In the genomic region with DNA sequence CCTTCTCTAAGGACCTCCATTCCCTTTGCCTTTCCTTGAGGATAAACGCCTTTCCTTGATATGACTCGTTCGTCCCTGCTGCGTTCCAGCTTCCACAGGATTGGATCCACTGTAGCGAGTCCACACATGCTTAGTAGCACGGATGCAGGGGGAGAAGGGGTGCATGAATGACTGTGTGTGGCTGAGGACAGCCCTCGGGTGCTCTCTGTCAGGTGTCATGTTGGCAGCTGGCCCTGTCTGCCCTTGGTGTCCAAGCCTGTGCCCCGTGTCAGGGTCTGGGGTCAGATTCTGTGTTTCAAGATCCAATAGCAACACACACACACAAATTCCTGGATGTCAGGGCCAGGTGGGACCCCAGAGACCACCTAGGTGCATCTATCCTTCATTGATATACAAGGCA, we compare ENCODE assay signal across 23 cellular contexts. TPM values are rescaled to one million over a fixed set of nuclear protein-coding genes. Genes with fewer than 3 reads are reported as not detected.
DNase-seq lines count a peak whose midpoint lies in the region; ATAC-seq and TF ChIP-seq lines count a peak whose summit lies in the region.
"Had no signal": no experiment of that assay in that cellular context is flagged by ENCODE, and none has a peak within 500 bp of the region (broad histone marks: within the 10 kb centered on the region; RNA-seq: fewer than 3 reads in every experiment).

No MANE protein-coding gene starts in this region.

- H3K36me3 Mint-ChIP-seq in activated naive CD4-positive, alpha-beta T cell treated with anti-CD3 and anti-CD28 coated beads, Interleukin-2, amount 10 ng/mL, durations not matched to agents 7 days and 5 days: no peaks in the 10 kb centered on the region
- H3K36me3 Mint-ChIP-seq in MCF 10A (ENCODE audit: insufficient read depth, unreplicated experiment): no peaks in the 10 kb centered on the region
- H3K36me3 Mint-ChIP-seq in glutamatergic neuron (ENCODE audit: unreplicated experiment): no peaks in the 10 kb centered on the region
- H3K36me3 Mint-ChIP-seq: activated CD8-positive, alpha-beta memory T cell treated with anti-CD3 and anti-CD28 coated beads, Interleukin-2, amount 10 ng/mL, durations not matched to agents 7 days and 5 days; activated naive CD4-positive, alpha-beta T cell treated with anti-CD3 and anti-CD28 coated beads, Interleukin-2, amount 50 U/mL, for 72 hours had no signal

- POLR2A ChIA-PET in MCF 10A (lab: Yijun Ruan, JAX): interaction anchor here (0.7 to 2.6 kb wide), 6 partner anchors 17 to 315 kb away, joined by 3 to 16 read pairs (median 6); a partner anchor contains a TSS

- CTCF ChIA-PET in activated naive CD4-positive, alpha-beta T cell treated with anti-CD3 and anti-CD28 coated beads, Interleukin-2, amount 10 ng/mL, durations not matched to agents 7 days and 5 days (lab: Charles Lee): interaction anchor here (0.9 to 4.3 kb wide), 2 partner anchors 12 to 52 kb away, joined by 3 to 23 read pairs; no protein-coding TSS in a partner anchor
- CTCF ChIA-PET in MCF 10A (lab: Yijun Ruan, JAX): interaction anchor here (0.6 to 2.4 kb wide), 6 partner anchors 10 to 141 kb away, joined by 3 to 13 read pairs (median 3); no protein-coding TSS in a partner anchor

- peak; percentile 1 for DNase-seq in activated naive CD4-positive, alpha-beta T cell treated with anti-CD3 and anti-CD28 coated beads, Interleukin-2, amount 50 U/mL, for 16 hours
- DNase-seq in activated naive CD4-positive, alpha-beta T cell treated with anti-CD3 and anti-CD28 coated beads, Interleukin-2, amount 10 ng/mL, durations not matched to agents 7 days and 5 days: no peak
- DNase-seq in MCF 10A (ENCODE audit: unreplicated experiment): peak; percentile 68
- peak; percentile 11 for DNase-seq in glutamatergic neuron
- DNase-seq in NCI-H748 treated with DMSO at 0.1 percent for 48 hours (lab: John Stamatoyannopoulos, UW): no peak
- DNase-seq: activated CD4-positive, alpha-beta T cell treated with anti-CD3 and anti-CD28 coated beads for 48 hours; activated CD8-positive, alpha-beta memory T cell treated with anti-CD3 and anti-CD28 coated beads, Interleukin-2, amount 10 ng/mL, durations not matched to agents 7 days and 5 days; DND-41; islet precursor cell; NCI-H146; NCI-H526 treated with DMSO at 0.1 percent for 48 hours; trophoblast cell had no signal

- no peak overlapping the region for H3K4me3 Mint-ChIP-seq in activated naive CD4-positive, alpha-beta T cell treated with anti-CD3 and anti-CD28 coated beads, Interleukin-2, amount 10 ng/mL, durations not matched to agents 7 days and 5 days
- no peak overlapping the region for H3K4me3 Mint-ChIP-seq in MCF 10A (ENCODE audit: unreplicated experiment)
- H3K4me3 Mint-ChIP-seq in glutamatergic neuron (ENCODE audit: unreplicated experiment): no peak overlapping the region
- H3K4me3 Mint-ChIP-seq: activated CD8-positive, alpha-beta memory T cell treated with anti-CD3 and anti-CD28 coated beads, Interleukin-2, amount 10 ng/mL, durations not matched to agents 7 days and 5 days; T-helper 1 cell treated with Interleukin-12 subunit alpha and Interleukin-12 subunit beta and Interleukin-4 antibody, amounts not matched to agents 30 μg/mL and 1 μg/mL, for 36 hours had no signal

- H3K27ac ChIP-seq in skin epidermis: peak overlapping the region in 12 of 21 experiments; percentile 9 to 85 (median 62)
- H3K27ac ChIP-seq: KMS-11, prostate gland, SK-N-MC had no signal

- no peak for TF ChIP-seq CTCF in MCF 10A (IDR thresholded peaks at IDR 0.05; ENCODE audit: unreplicated experiment)
- no peak for TF ChIP-seq CTCF in glutamatergic neuron (IDR thresholded peaks at IDR 0.05; ENCODE audit: partially characterized antibody, unreplicated experiment)

- H3K9me3 Mint-ChIP-seq in activated naive CD4-positive, alpha-beta T cell treated with anti-CD3 and anti-CD28 coated beads, Interleukin-2, amount 10 ng/mL, durations not matched to agents 7 days and 5 days: no peaks in the 10 kb centered on the region
- H3K9me3 Mint-ChIP-seq in MCF 10A (ENCODE audit: unreplicated experiment) (no peaks in the 10 kb centered on the region), glutamatergic neuron (ENCODE audit: unreplicated experiment) (peaks cover 2% of the 10 kb centered on the region)
- H3K9me3 Mint-ChIP-seq: activated naive CD4-positive, alpha-beta T cell treated with anti-CD3 and anti-CD28 coated beads, Interleukin-2, amount 50 U/mL, for 72 hours; T-helper 1 cell treated with Interleukin-12 subunit alpha and Interleukin-12 subunit beta and Interleukin-4 antibody, amounts not matched to agents 30 μg/mL and 1 μg/mL, for 36 hours had no signal

- no peaks in the 10 kb centered on the region for H3K4me1 Mint-ChIP-seq in activated naive CD4-positive, alpha-beta T cell treated with anti-CD3 and anti-CD28 coated beads, Interleukin-2, amount 10 ng/mL, durations not matched to agents 7 days and 5 days
- H3K4me1 Mint-ChIP-seq in MCF 10A (ENCODE audit: insufficient read depth, unreplicated experiment) (peaks cover 69% of the 10 kb centered on the region), glutamatergic neuron (ENCODE audit: low read depth, unreplicated experiment) (no peaks in the 10 kb centered on the region)
- H3K4me1 Mint-ChIP-seq: activated CD8-positive, alpha-beta memory T cell treated with anti-CD3 and anti-CD28 coated beads, Interleukin-2, amount 10 ng/mL, durations not matched to agents 7 days and 5 days had no signal

- no peak overlapping the region for H3K4me3 ChIP-seq in skin epidermis
- H3K4me3 ChIP-seq: HAP-1, lung, prostate gland, SK-N-MC had no signal

- H3K27ac Mint-ChIP-seq in activated naive CD4-positive, alpha-beta T cell treated with anti-CD3 and anti-CD28 coated beads, Interleukin-2, amount 10 ng/mL, durations not matched to agents 7 days and 5 days: no peak overlapping the region
- peak overlapping the region; percentile 89 for H3K27ac Mint-ChIP-seq in MCF 10A (ENCODE audit: low read depth, unreplicated experiment)
- no peak overlapping the region for H3K27ac Mint-ChIP-seq in glutamatergic neuron (ENCODE audit: unreplicated experiment)
- H3K27ac Mint-ChIP-seq: activated CD8-positive, alpha-beta memory T cell treated with anti-CD3 and anti-CD28 coated beads, Interleukin-2, amount 10 ng/mL, durations not matched to agents 7 days and 5 days; activated naive CD4-positive, alpha-beta T cell treated with anti-CD3 and anti-CD28 coated beads, Interleukin-2, amount 50 U/mL, for 72 hours; T-helper 1 cell treated with Interleukin-12 subunit alpha and Interleukin-12 subunit beta and Interleukin-4 antibody, amounts not matched to agents 30 μg/mL and 1 μg/mL, for 36 hours had no signal

- intact Hi-C loops in MCF 10A (cut with micrococcal nuclease): no loop called here

- no peak for ATAC-seq in GM21717 (IDR thresholded peaks at IDR 0.05; ENCODE audit: unreplicated experiment)
- ATAC-seq in GM18511 (IDR thresholded peaks at IDR 0.05; ENCODE audit: unreplicated experiment): no peak
- ATAC-seq: activated CD8-positive, alpha-beta memory T cell treated with anti-CD3 and anti-CD28 coated beads, Interleukin-2, amount 10 ng/mL, durations not matched to agents 7 days and 5 days; activated naive CD4-positive, alpha-beta T cell treated with anti-CD3 and anti-CD28 coated beads, Interleukin-2, amount 50 U/mL, for 72 hours had no signal

- H3K27me3 Mint-ChIP-seq in activated naive CD4-positive, alpha-beta T cell treated with anti-CD3 and anti-CD28 coated beads, Interleukin-2, amount 10 ng/mL, durations not matched to agents 7 days and 5 days: peaks cover 76% of the 10 kb centered on the region
- H3K27me3 Mint-ChIP-seq in MCF 10A (ENCODE audit: insufficient read depth, unreplicated experiment) (no peaks in the 10 kb centered on the region), glutamatergic neuron (ENCODE audit: unreplicated experiment) (peaks cover 7% of the 10 kb centered on the region)

- BruUV-seq in MCF 10A (replicated peaks; lab: Mats Ljungman, UMichigan): no TSS peak

RNA-seq across cellular contexts. Expression of a gene that starts 17.5 kb away (rescaled TPM):
- total RNA-seq in MCF 10A (2022) (27.4 and 52.3 TPM in 2 replicates), glutamatergic neuron (ENCODE audit: unreplicated experiment) (not detected)
- total RNA-seq: activated CD8-positive, alpha-beta memory T cell treated with anti-CD3 and anti-CD28 coated beads, Interleukin-2, amount 10 ng/mL, durations not matched to agents 7 days and 5 days; activated naive CD4-positive, alpha-beta T cell treated with anti-CD3 and anti-CD28 coated beads, Interleukin-2, amount 50 U/mL, for 72 hours; frontal cortex had no signal

RNA-seq across cellular contexts. Expression of a gene that starts 23.7 kb away (rescaled TPM):
- total RNA-seq in MCF 10A (2022) (2,379 and 3,360 TPM in 2 replicates), glutamatergic neuron (ENCODE audit: unreplicated experiment) (not detected)
- total RNA-seq: frontal cortex had no signal

Comparison
In these comparisons a context has a peak if more than half of its experiments do, and no peak if none do; other contexts are left out.
1. DNase-seq: peak in activated naive CD4-positive, alpha-beta T cell treated with anti-CD3 and anti-CD28 coated beads, Interleukin-2, amount 50 U/mL, for 16 hours (single experiment), MCF 10A (single experiment) and glutamatergic neuron (single experiment); none in activated naive CD4-positive, alpha-beta T cell treated with anti-CD3 and anti-CD28 coated beads, Interleukin-2, amount 10 ng/mL, durations not matched to agents 7 days and 5 days (single experiment) and NCI-H748 treated with DMSO at 0.1 percent for 48 hours (single experiment).
2. RNA of a gene that starts 17.5 kb away (total RNA-seq): 27.4 to 52.3 TPM in MCF 10A; not detected in glutamatergic neuron (single experiment); every median in the first group is over 10 times any median in the second.
3. RNA of a gene that starts 23.7 kb away (total RNA-seq): 2,379 to 3,360 TPM in MCF 10A; not detected in glutamatergic neuron (single experiment); every median in the first group is over 1,000 times any median in the second.